In the genomic region with DNA sequence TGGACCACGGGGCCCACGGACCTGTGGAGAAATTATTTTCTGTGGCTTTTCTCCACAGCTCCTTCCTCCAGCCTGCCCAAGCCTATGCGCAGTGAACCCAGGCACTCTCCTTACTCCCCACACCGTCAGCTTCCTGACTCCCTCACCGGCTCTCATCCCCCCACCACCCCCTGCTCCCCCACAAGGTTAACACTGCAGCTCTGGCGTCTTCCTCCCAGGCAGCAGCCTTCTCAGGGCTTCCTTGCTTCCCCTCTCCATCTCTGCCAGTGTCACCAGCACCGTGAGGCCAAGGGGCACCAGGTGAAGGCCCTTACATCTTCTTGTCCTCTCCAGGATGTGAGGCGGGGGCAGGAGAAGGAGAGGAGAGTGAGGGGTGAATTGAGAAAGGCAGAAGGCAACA, we compare ENCODE assay signal across 16 cellular contexts.
DNase-seq lines count a peak whose midpoint lies in the region; ATAC-seq, FAIRE-seq and TF ChIP-seq lines count a peak whose summit lies in the region.
"Had no signal": no experiment of that assay in that cellular context is flagged by ENCODE, and none has a peak within 500 bp of the region (broad histone marks: within the 10 kb centered on the region; RNA-seq: fewer than 3 reads in every experiment).

No MANE protein-coding gene starts in this region.

- H3K4me3 Mint-ChIP-seq in MCF 10A (ENCODE audit: unreplicated experiment) (no peak overlapping the region), activated B cell treated with CpG ODN at 0.5 μM for 24 hours (no peak overlapping the region), natural killer cell (peak overlapping the region; percentile 74), Caco-2 (ENCODE audit: unreplicated experiment) (no peak overlapping the region)
- H3K4me3 Mint-ChIP-seq: CD4-positive, alpha-beta T cell had no signal

- H3K9ac ChIP-seq in subcutaneous abdominal adipose tissue (ENCODE audit: low read length in 5 of 5) = peak overlapping the region in 1 of 5 donors; percentile 6

- no peak overlapping the region for H3K4me3 ChIP-seq in breast epithelium
- H3K4me3 ChIP-seq in subcutaneous abdominal adipose tissue (ENCODE audit: low read depth in 1 of 5, low read length in 5 of 5) = no peak overlapping the region
- no peak overlapping the region for H3K4me3 ChIP-seq in Caco-2 (ENCODE audit: low read depth, low read length)
- H3K4me3 ChIP-seq: SJSA1 had no signal

- TF ChIP-seq POLR2A in breast epithelium (IDR thresholded peaks at IDR 0.05) (no peak), H54 (IDR thresholded peaks at IDR 0.05; ENCODE audit: low read depth, low read length) (no peak)

- POLR2A ChIA-PET in MCF 10A (lab: Yijun Ruan, JAX) = no interaction called here
- POLR2A ChIA-PET in activated B cell treated with CpG ODN at 0.5 μM for 24 hours (lab: Charles Lee) = interaction anchor here (0.6 to 1.7 kb wide), 3 partner anchors 13 to 168 kb away, joined by 4 read pairs; a partner anchor contains a TSS
- POLR2A ChIA-PET in Caco-2 (lab: Charles Lee) = no interaction called here

- FAIRE-seq in H54 (lab: Jason Lieb, UNC) = no peak
- FAIRE-seq: A204.1 had no signal

- no peaks in the 10 kb centered on the region for H3K27me3 Mint-ChIP-seq in MCF 10A (ENCODE audit: insufficient read depth, unreplicated experiment)
- H3K27me3 Mint-ChIP-seq in activated B cell treated with CpG ODN at 0.5 μM for 24 hours = no peaks in the 10 kb centered on the region
- peaks cover 21 to 30% of the 10 kb centered on the region in 2 donors for H3K27me3 Mint-ChIP-seq in natural killer cell (ENCODE audit: low read depth in 2 of 2)
- no peaks in the 10 kb centered on the region for H3K27me3 Mint-ChIP-seq in Caco-2 (ENCODE audit: insufficient read depth, unreplicated experiment)

- intact Hi-C loops in breast epithelium (cut with DNase I; ENCODE audit: low total_unique reads) (no loop called here), MCF 10A (cut with micrococcal nuclease) (no loop called here), activated B cell treated with CpG ODN at 0.5 μM for 24 hours (cut with micrococcal nuclease) (loop anchor here (5.0 to 10.0 kb wide), 3 partner anchors 121 to 691 kb away; no protein-coding TSS in a partner anchor), natural killer cell (cut with micrococcal nuclease) (loop anchor here (5.0 kb wide), 1 partner anchor 36 kb away; no protein-coding TSS in a partner anchor), Caco-2 (cut with micrococcal nuclease; ENCODE audit: unreplicated experiment) (no loop called here)

- H3K9me3 Mint-ChIP-seq in MCF 10A (ENCODE audit: unreplicated experiment) = no peaks in the 10 kb centered on the region
- no peaks in the 10 kb centered on the region for H3K9me3 Mint-ChIP-seq in activated B cell treated with CpG ODN at 0.5 μM for 24 hours
- H3K9me3 Mint-ChIP-seq in natural killer cell = no peaks in the 10 kb centered on the region
- H3K9me3 Mint-ChIP-seq in Caco-2 (ENCODE audit: unreplicated experiment) = no peaks in the 10 kb centered on the region
- H3K9me3 Mint-ChIP-seq: CD4-positive, alpha-beta T cell had no signal

- H3K27ac ChIP-seq in breast epithelium (peak overlapping the region; percentile 18 to 71), subcutaneous abdominal adipose tissue (ENCODE audit: low read depth, low read length) (peak overlapping the region; percentile 12)
- H3K27ac ChIP-seq: RWPE1, SJSA1 had no signal

- no peak for DNase-seq in breast epithelium (ENCODE audit: low spot score in 2 of 2)
- no peak for DNase-seq in MCF 10A (ENCODE audit: unreplicated experiment)
- no peak for DNase-seq in activated B cell treated with CpG ODN at 0.5 μM for 24 hours
- DNase-seq in natural killer cell = no peak
- no peak for DNase-seq in cortex of kidney (lab: John Stamatoyannopoulos, UW)
- DNase-seq in H54 (ENCODE audit: insufficient read length, low spot score) = no peak
- DNase-seq in Caco-2 = no peak
- DNase-seq: CD4-positive, alpha-beta T cell; DND-41; GOT3; NCI-H1417 treated with DMSO at 0.1 percent for 48 hours; NCI-H2029 treated with DMSO at 0.1 percent for 48 hours had no signal

- TF ChIP-seq CTCF in breast epithelium (IDR thresholded peaks at IDR 0.05) = no peak
- no peak for TF ChIP-seq CTCF in MCF 10A (IDR thresholded peaks at IDR 0.05; ENCODE audit: unreplicated experiment)
- no peak for TF ChIP-seq CTCF in activated B cell treated with CpG ODN at 0.5 μM for 24 hours (IDR thresholded peaks at IDR 0.05)
- TF ChIP-seq CTCF in natural killer cell (IDR thresholded peaks at IDR 0.05) = no peak
- no peak for TF ChIP-seq CTCF in Caco-2 (IDR thresholded peaks at IDR 0.05; ENCODE audit: insufficient read depth in 1 of 2, low read depth in 1 of 2, low read length in 1 of 2, severe bottlenecking in 1 of 2, unreplicated experiment in 1 of 2)

- BruUV-seq in MCF 10A (replicated peaks; lab: Mats Ljungman, UMichigan) (no TSS peak), Caco-2 (replicated peaks; lab: Mats Ljungman, UMichigan) (no TSS peak)

- no peaks in the 10 kb centered on the region for H3K36me3 Mint-ChIP-seq in MCF 10A (ENCODE audit: insufficient read depth, unreplicated experiment)
- no peaks in the 10 kb centered on the region for H3K36me3 Mint-ChIP-seq in activated B cell treated with CpG ODN at 0.5 μM for 24 hours (ENCODE audit: low read depth)
- H3K36me3 Mint-ChIP-seq in natural killer cell = no peaks in the 10 kb centered on the region
- H3K36me3 Mint-ChIP-seq in Caco-2 (ENCODE audit: insufficient read depth, unreplicated experiment) = no peaks in the 10 kb centered on the region

- peaks cover 45% of the 10 kb centered on the region for H3K4me1 Mint-ChIP-seq in MCF 10A (ENCODE audit: insufficient read depth, unreplicated experiment)
- H3K4me1 Mint-ChIP-seq in activated B cell treated with CpG ODN at 0.5 μM for 24 hours = peaks cover 94% of the 10 kb centered on the region
- peaks cover 36 to 58% of the 10 kb centered on the region in 2 donors for H3K4me1 Mint-ChIP-seq in natural killer cell
- H3K4me1 Mint-ChIP-seq in Caco-2 (ENCODE audit: low read depth, unreplicated experiment) = peaks cover 7% of the 10 kb centered on the region

- CTCF ChIA-PET in MCF 10A (lab: Yijun Ruan, JAX) = interaction anchor here (0.6 kb wide), 1 partner anchor 168 kb away, joined by 4 read pairs; no protein-coding TSS in a partner anchor
- CTCF ChIA-PET in activated B cell treated with CpG ODN at 0.5 μM for 24 hours (lab: Charles Lee) = no interaction called here
- CTCF ChIA-PET in Caco-2 (lab: Charles Lee) = no interaction called here

- no peak overlapping the region for H3K27ac Mint-ChIP-seq in MCF 10A (ENCODE audit: low read depth, unreplicated experiment)
- H3K27ac Mint-ChIP-seq in activated B cell treated with CpG ODN at 0.5 μM for 24 hours = peak overlapping the region; percentile 46
- peak overlapping the region; percentile 9 to 77 for H3K27ac Mint-ChIP-seq in natural killer cell
- H3K27ac Mint-ChIP-seq in Caco-2 (ENCODE audit: unreplicated experiment) = no peak overlapping the region
- H3K27ac Mint-ChIP-seq: CD4-positive, alpha-beta T cell had no signal

- H3K9me3 ChIP-seq in breast epithelium = no peaks in the 10 kb centered on the region
- no peaks in the 10 kb centered on the region for H3K9me3 ChIP-seq in subcutaneous abdominal adipose tissue (ENCODE audit: control insufficient read depth in 5 of 5, low read length in 5 of 5)
- no peaks in the 10 kb centered on the region for H3K9me3 ChIP-seq in Caco-2
- H3K9me3 ChIP-seq: SJSA1 had no signal

- H3K27me3 ChIP-seq in breast epithelium = no peaks in the 10 kb centered on the region
- H3K27me3 ChIP-seq in subcutaneous abdominal adipose tissue (ENCODE audit: control insufficient read depth in 5 of 5, insufficient read depth in 4 of 5, low read length in 5 of 5) = no peaks in the 10 kb centered on the region
- no peaks in the 10 kb centered on the region for H3K27me3 ChIP-seq in Caco-2 (replicated peaks; ENCODE audit: control insufficient read depth, insufficient read depth, low read length)
- H3K27me3 ChIP-seq: SJSA1 had no signal

- H3K36me3 ChIP-seq in breast epithelium = no peaks in the 10 kb centered on the region
- no peaks in the 10 kb centered on the region for H3K36me3 ChIP-seq in subcutaneous abdominal adipose tissue (ENCODE audit: control insufficient read depth in 5 of 5, insufficient read depth in 5 of 5, low read length in 5 of 5)
- H3K36me3 ChIP-seq in Caco-2 (ENCODE audit: control insufficient read depth, insufficient read depth, low read length) = no peaks in the 10 kb centered on the region
- H3K36me3 ChIP-seq: SJSA1 had no signal

- peaks cover 0 to 14% of the 10 kb centered on the region in 2 donors for H3K4me1 ChIP-seq in breast epithelium
- peaks cover 25 to 91% (median 78%) of the 10 kb centered on the region in 5 donors for H3K4me1 ChIP-seq in subcutaneous abdominal adipose tissue (ENCODE audit: control insufficient read depth in 5 of 5, insufficient read depth in 5 of 5, low read length in 5 of 5)
- H3K4me1 ChIP-seq in Caco-2 = peaks cover 11% of the 10 kb centered on the region; the same call in 1 of the 2 replicates

- no peak for ATAC-seq in activated B cell treated with CpG ODN at 0.5 μM for 24 hours (ENCODE audit: low read depth)
- peak in 1 of 3 donors; percentile 1 for ATAC-seq in natural killer cell

Comparison
In these comparisons a context has a peak if more than half of its experiments do, and no peak if none do; other contexts are left out.
1. H3K27ac Mint-ChIP-seq: peak in activated B cell treated with CpG ODN at 0.5 μM for 24 hours (single experiment) and natural killer cell (2 of 2); none in MCF 10A (single experiment) and Caco-2 (single experiment).
2. intact Hi-C loops: an anchor here in activated B cell treated with CpG ODN at 0.5 μM for 24 hours (5.0 to 10.0 kb wide) and natural killer cell (5.0 kb wide); none called in breast epithelium, MCF 10A and Caco-2.